In genomic region chr6:27766405-27766804, GRCh38 we compare ENCODE assay signal across 23 cellular contexts.
"Had no signal": no experiment of that assay in that cellular context is flagged by ENCODE, and none has a peak within 500 bp of the region (broad histone marks: within the 10 kb centered on the region; RNA-seq: fewer than 3 reads in every experiment).

No MANE protein-coding gene starts in this region.

- H3K4me3 ChIP-seq: coronary artery, dorsolateral prefrontal cortex, esophagus squamous epithelium, gastrocnemius medialis, heart right ventricle, left ventricle myocardium inferior, lower lobe of right lung, mucosa of descending colon had no signal

- H3K9me3 Mint-ChIP-seq: effector memory CD8-positive, alpha-beta T cell; mesothelial cell of epicardium; naive B cell; naive thymus-derived CD8-positive, alpha-beta T cell had no signal

- H3K9me3 ChIP-seq: esophagus squamous epithelium, gastrocnemius medialis, heart right ventricle, left ventricle myocardium inferior, lower lobe of right lung, mucosa of descending colon had no signal

- H3K4me3 Mint-ChIP-seq: effector memory CD8-positive, alpha-beta T cell; mesothelial cell of epicardium; naive B cell; naive thymus-derived CD8-positive, alpha-beta T cell had no signal

- DNase-seq: dermis blood vessel endothelial cell; dorsolateral prefrontal cortex; effector CD4-positive, alpha-beta T cell; effector memory CD8-positive, alpha-beta T cell; esophagus squamous epithelium; foreskin fibroblast; foreskin melanocyte; gastrocnemius medialis; glutamatergic neuron; head of caudate nucleus; heart right ventricle; hippocampal formation; kidney; kidney glomerular epithelial cell; left colon; left ventricle myocardium inferior; lower lobe of right lung; mesenchymal stem cell; mucosa of descending colon; naive B cell; naive thymus-derived CD8-positive, alpha-beta T cell had no signal

- H3K36me3 Mint-ChIP-seq: mesothelial cell of epicardium; naive B cell; naive thymus-derived CD8-positive, alpha-beta T cell had no signal

- H3K4me1 ChIP-seq: esophagus squamous epithelium, gastrocnemius medialis, left ventricle myocardium inferior, lower lobe of right lung had no signal

- H3K27ac Mint-ChIP-seq: effector memory CD8-positive, alpha-beta T cell; mesothelial cell of epicardium; naive B cell; naive thymus-derived CD8-positive, alpha-beta T cell had no signal

- H3K27ac ChIP-seq: coronary artery, dorsolateral prefrontal cortex, esophagus squamous epithelium, gastrocnemius medialis, heart right ventricle, left ventricle myocardium inferior, lower lobe of right lung had no signal

- H3K36me3 ChIP-seq: esophagus squamous epithelium, gastrocnemius medialis, heart right ventricle, left ventricle myocardium inferior, lower lobe of right lung had no signal
